ENCODE assay signal across 8 cellular contexts in genomic region chr2:207334309-207334630, GRCh38.
A peak's percentile ranks its signal among the peaks of the same experiment; 100 is the strongest.
DNase-seq lines count a peak whose midpoint lies in the region; ATAC-seq and TF ChIP-seq lines count a peak whose summit lies in the region.

No MANE protein-coding gene starts in this region.

- H3K36me3 ChIP-seq in Peyer's patch, result no peaks in the 10 kb centered on the region

- no peaks in the 10 kb centered on the region for H3K27me3 ChIP-seq in Peyer's patch

- H3K4me1 ChIP-seq in Peyer's patch, result no peaks in the 10 kb centered on the region

- DNase-seq in Peyer's patch, result no peak
- no peak for DNase-seq in fibroblast of mammary gland (ENCODE audit: low read depth)
- no peak for DNase-seq in stimulated activated effector memory CD8-positive, alpha-beta T cell treated with anti-CD3 and anti-CD28 coated beads, Interleukin-12 subunit alpha, Interleukin-12 subunit beta, amount 100 ng/mL, for 72 hours (ENCODE audit: low spot score in 2 of 2)
- no peak for DNase-seq in DMS 273 treated with DMSO at 0.1 percent for 48 hours (lab: John Stamatoyannopoulos, UW)
- no peak for DNase-seq in activated CD4-positive, alpha-beta T cell treated with anti-CD3 and anti-CD28 coated beads for 1 hour
- no peak for DNase-seq in activated effector memory CD4-positive, alpha-beta T cell treated with Interleukin-2 at 50 U/mL for 16 hours

- peak overlapping the region; percentile 40 to 79 (median 56) for H3K27ac ChIP-seq in Peyer's patch

- ATAC-seq in GM21723 (IDR thresholded peaks at IDR 0.05; ENCODE audit: unreplicated experiment), result peak; percentile 5
- peak; percentile 25 for ATAC-seq in stimulated activated effector memory CD8-positive, alpha-beta T cell treated with anti-CD3 and anti-CD28 coated beads, Interleukin-12 subunit alpha, Interleukin-12 subunit beta, amount 100 ng/mL, for 72 hours
- no peak for ATAC-seq in GM18505 (IDR thresholded peaks at IDR 0.05; ENCODE audit: unreplicated experiment)

- H3K4me3 ChIP-seq in Peyer's patch (peak overlapping the region in 2 of 4 donors; percentile 14 to 20), fibroblast of mammary gland (ENCODE audit: control insufficient read depth, low read depth, low read length) (peak overlapping the region; percentile 46)

- H3K27ac Mint-ChIP-seq in stimulated activated effector memory CD8-positive, alpha-beta T cell treated with anti-CD3 and anti-CD28 coated beads, Interleukin-12 subunit alpha, Interleukin-12 subunit beta, amount 100 ng/mL, for 72 hours, result peak overlapping the region; percentile 95

- H3K4me1 Mint-ChIP-seq in stimulated activated effector memory CD8-positive, alpha-beta T cell treated with anti-CD3 and anti-CD28 coated beads, Interleukin-12 subunit alpha, Interleukin-12 subunit beta, amount 100 ng/mL, for 72 hours, result peaks cover 74% of the 10 kb centered on the region

- H3K4me3 Mint-ChIP-seq in stimulated activated effector memory CD8-positive, alpha-beta T cell treated with anti-CD3 and anti-CD28 coated beads, Interleukin-12 subunit alpha, Interleukin-12 subunit beta, amount 100 ng/mL, for 72 hours, result peak overlapping the region; percentile 65

- peaks cover 14% of the 10 kb centered on the region for H3K36me3 Mint-ChIP-seq in stimulated activated effector memory CD8-positive, alpha-beta T cell treated with anti-CD3 and anti-CD28 coated beads, Interleukin-12 subunit alpha, Interleukin-12 subunit beta, amount 100 ng/mL, for 72 hours

- TF ChIP-seq CTCF in Peyer's patch (IDR thresholded peaks at IDR 0.05), result no peak
- no peak for TF ChIP-seq CTCF in fibroblast of mammary gland (conservative IDR thresholded peaks at IDR 0.05; ENCODE audit: control insufficient read depth, insufficient read depth, low read depth, low read length)

- TF ChIP-seq POLR2A in Peyer's patch (IDR thresholded peaks at IDR 0.05) (no peak), GM18505 (IDR thresholded peaks at IDR 0.05; ENCODE audit: borderline replicate concordance, extremely low read depth, insufficient read depth, insufficient read length) (no peak)

- H3K9me3 ChIP-seq in Peyer's patch, result no peaks in the 10 kb centered on the region

- no peaks in the 10 kb centered on the region for H3K9me3 Mint-ChIP-seq in stimulated activated effector memory CD8-positive, alpha-beta T cell treated with anti-CD3 and anti-CD28 coated beads, Interleukin-12 subunit alpha, Interleukin-12 subunit beta, amount 100 ng/mL, for 72 hours
